19 cellular contexts compared by ENCODE assay signal in genomic region chr9:15491950-15492349, GRCh38. TPM values are rescaled to one million over a fixed set of nuclear protein-coding genes. Genes with fewer than 3 reads are reported as not detected.
DNase-seq lines count a peak whose midpoint lies in the region; ATAC-seq and TF ChIP-seq lines count a peak whose summit lies in the region.
"Had no signal": no experiment of that assay in that cellular context is flagged by ENCODE, and none has a peak within 500 bp of the region (broad histone marks: within the 10 kb centered on the region; RNA-seq: fewer than 3 reads in every experiment).

No MANE protein-coding gene starts in this region.

- peaks cover 10% of the 10 kb centered on the region for H3K9me3 Mint-ChIP-seq in activated naive CD4-positive, alpha-beta T cell treated with anti-CD3 and anti-CD28 coated beads for 36 hours
- H3K9me3 Mint-ChIP-seq in WTC11: peaks cover 43% of the 10 kb centered on the region
- peaks cover 7 to 12% of the 10 kb centered on the region in 2 donors for H3K9me3 Mint-ChIP-seq in stimulated activated naive B cell treated with anti-CD40 and anti-IgM and Interleukin-4, amounts not matched to agents 10 μg/mL and 1 μg/mL and 100 μg/mL, for 72 hours

- H3K4me3 Mint-ChIP-seq in activated naive CD4-positive, alpha-beta T cell treated with anti-CD3 and anti-CD28 coated beads for 36 hours: no peak overlapping the region
- H3K4me3 Mint-ChIP-seq in WTC11: no peak overlapping the region
- H3K4me3 Mint-ChIP-seq in stimulated activated naive B cell treated with anti-CD40 and anti-IgM and Interleukin-4, amounts not matched to agents 10 μg/mL and 1 μg/mL and 100 μg/mL, for 72 hours: no peak overlapping the region
- H3K4me3 Mint-ChIP-seq: IgD-negative memory B cell had no signal

- ATAC-seq in WTC11 (no peak), left colon (peak; percentile 40), GM19467 (IDR thresholded peaks at IDR 0.05; ENCODE audit: unreplicated experiment) (no peak), HG02981 (IDR thresholded peaks at IDR 0.05; ENCODE audit: unreplicated experiment) (no peak)
- ATAC-seq in stimulated activated naive B cell treated with anti-CD40 and anti-IgM and Interleukin-4, amounts not matched to agents 10 μg/mL and 1 μg/mL and 100 μg/mL, for 72 hours (replicated peaks): no peak
- ATAC-seq: PC-3 had no signal

- intact Hi-C loops in activated naive CD4-positive, alpha-beta T cell treated with anti-CD3 and anti-CD28 coated beads for 36 hours (cut with micrococcal nuclease): no loop called here
- intact Hi-C loops in left colon (cut with DNase I, micrococcal nuclease): no loop called here

- H3K27ac Mint-ChIP-seq in activated naive CD4-positive, alpha-beta T cell treated with anti-CD3 and anti-CD28 coated beads for 36 hours: peak overlapping the region; percentile 28
- peak overlapping the region; percentile 69; the same call in 1 of the 2 replicates for H3K27ac Mint-ChIP-seq in WTC11
- peak overlapping the region; percentile 17 for H3K27ac Mint-ChIP-seq in stimulated activated naive B cell treated with anti-CD40 and anti-IgM and Interleukin-4, amounts not matched to agents 10 μg/mL and 1 μg/mL and 100 μg/mL, for 72 hours
- H3K27ac Mint-ChIP-seq: IgD-negative memory B cell had no signal

- H3K36me3 Mint-ChIP-seq in activated naive CD4-positive, alpha-beta T cell treated with anti-CD3 and anti-CD28 coated beads for 36 hours (ENCODE audit: low read depth): peaks cover 38% of the 10 kb centered on the region
- H3K36me3 Mint-ChIP-seq in WTC11: peaks cover 84% of the 10 kb centered on the region
- H3K36me3 Mint-ChIP-seq in stimulated activated naive B cell treated with anti-CD40 and anti-IgM and Interleukin-4, amounts not matched to agents 10 μg/mL and 1 μg/mL and 100 μg/mL, for 72 hours: peaks cover 25 to 47% of the 10 kb centered on the region in 2 donors

- no peaks in the 10 kb centered on the region for H3K27me3 Mint-ChIP-seq in activated naive CD4-positive, alpha-beta T cell treated with anti-CD3 and anti-CD28 coated beads for 36 hours (ENCODE audit: low read depth)
- no peaks in the 10 kb centered on the region for H3K27me3 Mint-ChIP-seq in WTC11 (ENCODE audit: low read depth)
- no peaks in the 10 kb centered on the region for H3K27me3 Mint-ChIP-seq in stimulated activated naive B cell treated with anti-CD40 and anti-IgM and Interleukin-4, amounts not matched to agents 10 μg/mL and 1 μg/mL and 100 μg/mL, for 72 hours
- H3K27me3 Mint-ChIP-seq: IgD-negative memory B cell had no signal

- TF ChIP-seq CTCF in WTC11 (IDR thresholded peaks at IDR 0.05): no peak

- POLR2A ChIA-PET in WTC11 (lab: Charles Lee): interaction anchor here (1.3 kb wide), 1 partner anchor 19 kb away, joined by 3 read pairs; the partner anchor contains the start of gene PSIP1

- peaks cover 52% of the 10 kb centered on the region for H3K4me1 Mint-ChIP-seq in activated naive CD4-positive, alpha-beta T cell treated with anti-CD3 and anti-CD28 coated beads for 36 hours (ENCODE audit: low read depth)
- peaks cover 28% of the 10 kb centered on the region for H3K4me1 Mint-ChIP-seq in WTC11
- peaks cover 14 to 18% of the 10 kb centered on the region in 2 donors for H3K4me1 Mint-ChIP-seq in stimulated activated naive B cell treated with anti-CD40 and anti-IgM and Interleukin-4, amounts not matched to agents 10 μg/mL and 1 μg/mL and 100 μg/mL, for 72 hours

- CTCF ChIA-PET in activated naive CD4-positive, alpha-beta T cell treated with anti-CD3 and anti-CD28 coated beads for 36 hours (lab: Charles Lee): interaction anchor here (0.6 kb wide), 1 partner anchor 9 kb away, joined by 3 read pairs; no protein-coding TSS in a partner anchor
- CTCF ChIA-PET in WTC11 (lab: Charles Lee): no interaction called here

- DNase-seq in activated naive CD4-positive, alpha-beta T cell treated with anti-CD3 and anti-CD28 coated beads for 36 hours: no peak
- no peak for DNase-seq in activated naive CD4-positive, alpha-beta T cell (lab: John Stamatoyannopoulos, UW)
- DNase-seq in WTC11 (ENCODE audit: low spot score): no peak
- DNase-seq in left colon: no peak
- DNase-seq in stimulated activated naive B cell treated with anti-CD40 and anti-IgM and Interleukin-4, amounts not matched to agents 10 μg/mL and 1 μg/mL and 100 μg/mL, for 72 hours: no peak
- no peak for DNase-seq in SIG-M5 (lab: John Stamatoyannopoulos, UW)
- DNase-seq: Caco-2, DMS153, GDM1, Karpas-422, NCI-H1417 treated with DMSO at 0.1 percent for 48 hours, NCI-H187 treated with DMSO at 0.1 percent for 48 hours, NCI-H2227 treated with DMSO at 0.1 percent for 48 hours, NCI-H524, PC-3, RPMI8226 had no signal

TF ChIP-seq in WTC11, 78 proteins besides CTCF, POLR2A, EP300 and RAD21 (continues in another document):
- TF ChIP-seq ZBTB21 (CRISPR knock-in tag; IDR thresholded peaks at IDR 0.05; ENCODE audit: borderline replicate concordance) (no peak), USF1 (CRISPR knock-in tag; IDR thresholded peaks at IDR 0.05) (no peak), ZNF396 (CRISPR knock-in tag; IDR thresholded peaks at IDR 0.05; ENCODE audit: borderline replicate concordance) (no peak), JAZF1 (CRISPR knock-in tag; IDR thresholded peaks at IDR 0.05) (no peak), FOXJ3 (CRISPR knock-in tag; IDR thresholded peaks at IDR 0.05; ENCODE audit: borderline replicate concordance) (no peak), ZNF423 (CRISPR knock-in tag; IDR thresholded peaks at IDR 0.05) (no peak), SOX15 (CRISPR knock-in tag; IDR thresholded peaks at IDR 0.05) (no peak), STAT6 (CRISPR knock-in tag; conservative IDR thresholded peaks at IDR 0.05; ENCODE audit: low read depth) (no peak), E2F4 (CRISPR knock-in tag; IDR thresholded peaks at IDR 0.05; ENCODE audit: borderline replicate concordance, low read depth) (no peak), ERG (CRISPR knock-in tag; IDR thresholded peaks at IDR 0.05) (no peak), GTF2I (CRISPR knock-in tag; conservative IDR thresholded peaks at IDR 0.05) (no peak), NR2C2 (CRISPR knock-in tag; IDR thresholded peaks at IDR 0.05) (no peak)
- TF ChIP-seq, protein P1, sequence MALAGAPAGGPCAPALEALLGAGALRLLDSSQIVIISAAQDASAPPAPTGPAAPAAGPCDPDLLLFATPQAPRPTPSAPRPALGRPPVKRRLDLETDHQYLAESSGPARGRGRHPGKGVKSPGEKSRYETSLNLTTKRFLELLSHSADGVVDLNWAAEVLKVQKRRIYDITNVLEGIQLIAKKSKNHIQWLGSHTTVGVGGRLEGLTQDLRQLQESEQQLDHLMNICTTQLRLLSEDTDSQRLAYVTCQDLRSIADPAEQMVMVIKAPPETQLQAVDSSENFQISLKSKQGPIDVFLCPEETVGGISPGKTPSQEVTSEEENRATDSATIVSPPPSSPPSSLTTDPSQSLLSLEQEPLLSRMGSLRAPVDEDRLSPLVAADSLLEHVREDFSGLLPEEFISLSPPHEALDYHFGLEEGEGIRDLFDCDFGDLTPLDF (CRISPR knock-in tag; IDR thresholded peaks at IDR 0.05): no peak

RNA-seq across cellular contexts. Expression of gene PSIP1, which starts 18.8 kb away (rescaled TPM):
- 100 to 1,000 TPM; 161 to 164 TPM for total RNA-seq in activated naive CD4-positive, alpha-beta T cell treated with anti-CD3 and anti-CD28 coated beads for 36 hours
- total RNA-seq in WTC11 (2021): 302 to 321 TPM (median 311 TPM) in 3 replicates
- total RNA-seq in left colon: 10 to 100 TPM; 19.7 to 19.9 TPM

Comparison
In these comparisons a context has a peak if more than half of its experiments do, and no peak if none do; other contexts are left out.
1. H3K27ac Mint-ChIP-seq: peak in every context shown above with its lines; median percentile 69 in WTC11; 28 in activated naive CD4-positive, alpha-beta T cell treated with anti-CD3 and anti-CD28 coated beads for 36 hours; 17 in stimulated activated naive B cell treated with anti-CD40 and anti-IgM and Interleukin-4, amounts not matched to agents 10 μg/mL and 1 μg/mL and 100 μg/mL, for 72 hours.
2. RNA of gene PSIP1, which starts 18.8 kb away (total RNA-seq): 302 to 321 TPM in WTC11 and 161 to 164 TPM in activated naive CD4-positive, alpha-beta T cell treated with anti-CD3 and anti-CD28 coated beads for 36 hours; 19.7 to 19.9 TPM in left colon; every median in the first group is over 4 times any median in the second.